In genomic region chr3:2099028-2099671, GRCh38 we compare ENCODE assay signal across 10 cellular contexts. TPM values are rescaled to one million over a fixed set of nuclear protein-coding genes. Genes with fewer than 3 reads are reported as not detected.
A peak's percentile ranks its signal among the peaks of the same experiment; 100 is the strongest.
DNase-seq lines count a peak whose midpoint lies in the region; ATAC-seq and TF ChIP-seq lines count a peak whose summit lies in the region.
"Had no signal": no experiment of that assay in that cellular context is flagged by ENCODE, and none has a peak within 500 bp of the region (broad histone marks: within the 10 kb centered on the region; RNA-seq: fewer than 3 reads in every experiment).

No MANE protein-coding gene starts in this region.

- H3K4me1 ChIP-seq in mucosa of stomach (ENCODE audit: control insufficient read depth, insufficient read depth, low read length) (no peaks in the 10 kb centered on the region), aorta (ENCODE audit: control insufficient read depth in 1 of 2, insufficient read depth in 2 of 2, low read length in 2 of 2) (peaks cover 3% of the 10 kb centered on the region in 2 donors)
- H3K4me1 ChIP-seq in CD8-positive, alpha-beta memory T cell (ENCODE audit: insufficient read depth, low read length), result no peaks in the 10 kb centered on the region
- H3K4me1 ChIP-seq: SJSA1 had no signal

- H3K4me3 Mint-ChIP-seq in CD8-positive, alpha-beta memory T cell, result no peak overlapping the region
- H3K4me3 Mint-ChIP-seq: central memory CD8-positive, alpha-beta T cell had no signal

- CTCF ChIA-PET in CD8-positive, alpha-beta memory T cell (lab: Charles Lee), result no interaction called here

- no peak overlapping the region for H3K27ac Mint-ChIP-seq in CD8-positive, alpha-beta memory T cell

- intact Hi-C loops in dorsolateral prefrontal cortex (cut with DNase I) (no loop called here), aorta (cut with DNase I) (no loop called here)

- DNase-seq in stimulated activated CD4-positive, alpha-beta T cell treated with anti-CD3 and anti-CD28 coated beads, Interleukin-15, amount 100 ng/mL, for 24 hours, result peak; percentile 6
- no peak for DNase-seq in stimulated activated CD4-positive, alpha-beta T cell treated with anti-CD3 and anti-CD28 coated beads, Interleukin-4, amount 100 ng/mL, for 24 hours
- DNase-seq in dorsolateral prefrontal cortex (peak in 8 of 10 donors; percentile 11 to 53 (median 40)), aorta (peak in 1 of 2 donors; percentile 51), NCI-H1436 (lab: John Stamatoyannopoulos, UW) (no peak)
- no peak for DNase-seq in CD8-positive, alpha-beta memory T cell

- peaks cover 3 to 11% (median 4%) of the 10 kb centered on the region in 3 donors for H3K4me1 Mint-ChIP-seq in CD8-positive, alpha-beta memory T cell
- H3K4me1 Mint-ChIP-seq: central memory CD8-positive, alpha-beta T cell had no signal

- peaks cover 15 to 28% of the 10 kb centered on the region in 2 donors for H3K27me3 Mint-ChIP-seq in CD8-positive, alpha-beta memory T cell

- H3K9me3 Mint-ChIP-seq in CD8-positive, alpha-beta memory T cell, result peaks cover 0 to 9% (median 5%) of the 10 kb centered on the region in 5 donors

- H3K27me3 ChIP-seq in dorsolateral prefrontal cortex (peaks cover 0 to 80% (median 24%) of the 10 kb centered on the region in 45 donors), mucosa of stomach (ENCODE audit: control insufficient read depth, insufficient read depth, low read length) (peaks cover 33% of the 10 kb centered on the region), aorta (ENCODE audit: control insufficient read depth in 1 of 2, insufficient read depth in 2 of 2, low read length in 1 of 2) (no peaks in the 10 kb centered on the region)
- peaks cover 4% of the 10 kb centered on the region for H3K27me3 ChIP-seq in CD8-positive, alpha-beta memory T cell (ENCODE audit: insufficient read depth, low read length, poor library complexity, severe bottlenecking)
- H3K27me3 ChIP-seq: SJSA1 had no signal

- POLR2A ChIA-PET in CD8-positive, alpha-beta memory T cell (lab: Charles Lee), result no interaction called here

- H3K36me3 ChIP-seq in mucosa of stomach (ENCODE audit: control insufficient read depth, insufficient read depth, low read length) (no peaks in the 10 kb centered on the region), aorta (ENCODE audit: control insufficient read depth in 1 of 2, insufficient read depth in 2 of 2, low read length in 1 of 2) (no peaks in the 10 kb centered on the region)
- H3K36me3 ChIP-seq in CD8-positive, alpha-beta memory T cell (ENCODE audit: insufficient read depth, low read length), result no peaks in the 10 kb centered on the region
- H3K36me3 ChIP-seq: SJSA1 had no signal

- H3K9ac ChIP-seq in mucosa of stomach (ENCODE audit: low read length), result peak overlapping the region; percentile 22

- ATAC-seq in aorta (ENCODE audit: low FRiP score), result peak; percentile 71
- no peak for ATAC-seq in HG03159 (IDR thresholded peaks at IDR 0.05; ENCODE audit: unreplicated experiment)

- H3K9me3 ChIP-seq in mucosa of stomach (ENCODE audit: control insufficient read depth, low read length) (no peaks in the 10 kb centered on the region), aorta (ENCODE audit: control insufficient read depth, low read length) (no peaks in the 10 kb centered on the region)
- H3K9me3 ChIP-seq in CD8-positive, alpha-beta memory T cell (ENCODE audit: low read length), result no peaks in the 10 kb centered on the region
- H3K9me3 ChIP-seq: SJSA1 had no signal

- no peaks in the 10 kb centered on the region for H3K36me3 Mint-ChIP-seq in CD8-positive, alpha-beta memory T cell

- no peak for TF ChIP-seq CTCF in dorsolateral prefrontal cortex (IDR thresholded peaks at IDR 0.05 in 54 of 56, conservative IDR thresholded peaks at IDR 0.05 in 2 of 56; ENCODE audit: low read depth in 1 of 56, partially characterized antibody in 56 of 56)

- 0 to 1% methylated on average over 44 to 58 of the region's 58 CpGs for WGBS in aorta, 2 donors

- peak overlapping the region; percentile 41 to 75 (median 63) for H3K4me3 ChIP-seq in dorsolateral prefrontal cortex
- H3K4me3 ChIP-seq in mucosa of stomach (ENCODE audit: low read length), result no peak overlapping the region
- H3K4me3 ChIP-seq in aorta (ENCODE audit: low read length in 2 of 2), result peak overlapping the region; percentile 28 to 90
- no peak overlapping the region for H3K4me3 ChIP-seq in CD8-positive, alpha-beta memory T cell (ENCODE audit: low read length)
- H3K4me3 ChIP-seq: SJSA1 had no signal

- H3K27ac ChIP-seq in dorsolateral prefrontal cortex, result peak overlapping the region in 40 of 59 donors; percentile 5 to 78 (median 58)
- H3K27ac ChIP-seq in aorta (ENCODE audit: low read depth in 1 of 2, low read length in 2 of 2), result peak overlapping the region; percentile 13 to 52
- no peak overlapping the region for H3K27ac ChIP-seq in CD8-positive, alpha-beta memory T cell (ENCODE audit: low read depth, low read length)
- H3K27ac ChIP-seq: SJSA1 had no signal

RNA-seq across cellular contexts. Expression of gene CNTN4, which starts 0.5 kb away (rescaled TPM):
- total RNA-seq in dorsolateral prefrontal cortex, result 10 to 100 TPM; 15.9 to 90.4 (median 54.2) TPM
- 100 to 1,000 TPM in 1 of 2 donors, 10 to 100 TPM in 1; 59.7 to 228 TPM for total RNA-seq in aorta
- polyA plus RNA-seq in aorta, result 10 to 100 TPM; 15.8 to 22.7 TPM
- not detected for total RNA-seq in CD8-positive, alpha-beta memory T cell
- not detected for polyA plus RNA-seq in CD8-positive, alpha-beta memory T cell
- total RNA-seq: SJSA1 had no signal

Comparison
In these comparisons a context has a peak if more than half of its experiments do, and no peak if none do; other contexts are left out.
1. DNase-seq: peak in stimulated activated CD4-positive, alpha-beta T cell treated with anti-CD3 and anti-CD28 coated beads, Interleukin-15, amount 100 ng/mL, for 24 hours (single experiment) and dorsolateral prefrontal cortex (8 of 10); none in stimulated activated CD4-positive, alpha-beta T cell treated with anti-CD3 and anti-CD28 coated beads, Interleukin-4, amount 100 ng/mL, for 24 hours (single experiment), NCI-H1436 (single experiment) and CD8-positive, alpha-beta memory T cell (0 of 5).
2. H3K4me3 ChIP-seq: peak in dorsolateral prefrontal cortex (59 of 59) and aorta (2 of 2); none in mucosa of stomach (single experiment) and CD8-positive, alpha-beta memory T cell (single experiment).
3. RNA of gene CNTN4, which starts 0.5 kb away (total RNA-seq): 59.7 to 228 TPM in aorta and 15.9 to 90.4 TPM in dorsolateral prefrontal cortex; not detected in CD8-positive, alpha-beta memory T cell; every median in the first group is over 10 times any median in the second.